ENCODE assay signal across 21 cellular contexts in genomic region chr7:29063872-29064271, GRCh38.
"Had no signal": no experiment of that assay in that cellular context is flagged by ENCODE, and none has a peak within 500 bp of the region (broad histone marks: within the 10 kb centered on the region; RNA-seq: fewer than 3 reads in every experiment).

No MANE protein-coding gene starts in this region.

- H3K4me3 Mint-ChIP-seq: natural killer cell had no signal

- H3K9me3 ChIP-seq: lower lobe of right lung, neutrophil, pancreas, prostate gland, right atrium auricular region, stomach, thyroid gland, vagina had no signal

- H3K4me1 ChIP-seq: lower lobe of right lung, pancreas, prostate gland, right atrium auricular region, stomach, thyroid gland, vagina had no signal

- H3K27ac ChIP-seq: dorsolateral prefrontal cortex, lower lobe of right lung, neutrophil, pancreas, prostate gland, right atrium auricular region, stomach, thyroid gland, vagina had no signal

- H3K4me3 ChIP-seq: dorsolateral prefrontal cortex, lower lobe of right lung, pancreas, prostate gland, right atrium auricular region, smooth muscle cell, stomach, thyroid gland, vagina had no signal

- H3K27ac Mint-ChIP-seq: natural killer cell had no signal

- H3K27me3 ChIP-seq: neutrophil, pancreas, right atrium auricular region, stomach, thyroid gland, vagina had no signal

- H3K4me1 Mint-ChIP-seq: natural killer cell had no signal

- DNase-seq: dorsolateral prefrontal cortex; effector CD4-positive, alpha-beta T cell; head of caudate nucleus; left ventricle myocardium superior; lower lobe of right lung; natural killer cell; pancreas; stimulated activated CD4-positive, alpha-beta T cell treated with anti-CD3 and anti-CD28 coated beads, Interleukin-12 subunit alpha, Interleukin-12 subunit beta, amount 100 ng/mL, for 4 hours; stimulated activated CD4-positive, alpha-beta T cell treated with anti-CD3 and anti-CD28 coated beads, Interleukin-1b, Interleukin-23, amount 100 ng/mL, for 48 hours; stimulated activated CD4-positive, alpha-beta T cell treated with anti-CD3 and anti-CD28 coated beads, Interleukin-4, amount 100 ng/mL, for 1 hour; stimulated activated CD8-positive, alpha-beta memory T cell treated with anti-CD3 and anti-CD28 coated beads, Interleukin-4, amount 100 ng/mL, for 48 hours; stimulated activated naive CD4-positive, alpha-beta T cell treated with Interleukin-2 at 50 U/mL for 16 hours; stomach; thyroid gland; trophoblast cell had no signal

- H3K36me3 ChIP-seq: lower lobe of right lung, neutrophil, pancreas, prostate gland, right atrium auricular region, stomach, thyroid gland, vagina had no signal

- H3K4me2 ChIP-seq: smooth muscle cell had no signal

- ATAC-seq: left ventricle myocardium superior, lower lobe of right lung, natural killer cell, pancreas, sciatic nerve had no signal
